ENCODE assay signal across 24 cellular contexts in genomic region chr7:39313958-39314357, GRCh38.
DNase-seq lines count a peak whose midpoint lies in the region; ATAC-seq and TF ChIP-seq lines count a peak whose summit lies in the region.
"Had no signal": no experiment of that assay in that cellular context is flagged by ENCODE, and none has a peak within 500 bp of the region (broad histone marks: within the 10 kb centered on the region; RNA-seq: fewer than 3 reads in every experiment).

No MANE protein-coding gene starts in this region.

- no peak overlapping the region for H3K9ac ChIP-seq in GM23248
- H3K9ac ChIP-seq in neuronal stem cell (ENCODE audit: low read depth, low read length, poor library complexity), result no peak overlapping the region
- H3K9ac ChIP-seq: BLaER1, KMS-11 had no signal

- H3K27ac ChIP-seq in GM23248 (no peak overlapping the region), neuronal stem cell (replicated peaks; ENCODE audit: low read length) (no peak overlapping the region), hepatocyte (no peak overlapping the region)
- H3K27ac ChIP-seq: 22Rv1, BLaER1, KMS-11, Peyer's patch, SJCRH30 had no signal

- H3K23ac ChIP-seq in neuronal stem cell (ENCODE audit: low read depth, low read length, poor library complexity), result no peak overlapping the region

- H3K4ac ChIP-seq in neuronal stem cell (ENCODE audit: low read length), result no peak overlapping the region

- peak; percentile 10 for DNase-seq in GM23248
- peak; percentile 9 for DNase-seq in epithelial cell of proximal tubule (ENCODE audit: low read depth)
- peak; percentile 34 for DNase-seq in kidney tubule cell (ENCODE audit: low spot score)
- DNase-seq in neuronal stem cell (ENCODE audit: low spot score), result no peak
- no peak for DNase-seq in hepatocyte (ENCODE audit: low spot score)
- no peak for DNase-seq in amygdala (lab: John Stamatoyannopoulos, UW)
- DNase-seq in OCI-M2 (lab: John Stamatoyannopoulos, UW; ENCODE audit: unreplicated experiment), result no peak
- DNase-seq: ACHN; CD4-positive, alpha-beta T cell; COR-L47; DMS 273 treated with DMSO at 0.1 percent for 48 hours; DMS79 treated with DMSO at 0.1 percent for 48 hours; HCEC 1CT; NCI-H1092 treated with DMSO at 0.1 percent for 48 hours; NCI-H1436 treated with DMSO at 0.1 percent for 48 hours; NCI-H1930; NCI-H69; NK-92 treated with Interleukin-12 subunit alpha and Interleukin-12 subunit beta, amount 100 ng/mL, for 24 hours; Peyer's patch; SJCRH30 had no signal

- TF ChIP-seq CTCF in epithelial cell of proximal tubule (conservative IDR thresholded peaks at IDR 0.05; ENCODE audit: low read depth, low read length) (no peak), hepatocyte (IDR thresholded peaks at IDR 0.05; ENCODE audit: poor library complexity) (no peak)

- H4K8ac ChIP-seq in neuronal stem cell (ENCODE audit: low read depth, low read length), result no peak overlapping the region

- H3F3A ChIP-seq in GM23248 (ENCODE audit: insufficient read depth), result no peaks in the 10 kb centered on the region

- H2BK12ac ChIP-seq in neuronal stem cell (ENCODE audit: low read length), result peak overlapping the region; percentile 33

- H3K79me1 ChIP-seq in neuronal stem cell (ENCODE audit: low read depth, low read length), result no peaks in the 10 kb centered on the region

- H3K36me3 ChIP-seq in GM23248 (ENCODE audit: low read depth) (no peaks in the 10 kb centered on the region), neuronal stem cell (replicated peaks in 1 of 2; ENCODE audit: control insufficient read depth in 2 of 2, insufficient read depth in 2 of 2, low read length in 2 of 2) (no peaks in the 10 kb centered on the region), hepatocyte (replicated peaks; ENCODE audit: insufficient read depth, low read depth) (no peaks in the 10 kb centered on the region)
- H3K36me3 ChIP-seq: BLaER1, Peyer's patch, SJCRH30 had no signal

- H3K79me2 ChIP-seq in GM23248 (ENCODE audit: insufficient read depth) (no peaks in the 10 kb centered on the region), hepatocyte (no peaks in the 10 kb centered on the region)

- H3K4me3 ChIP-seq in GM23248 (no peak overlapping the region), epithelial cell of proximal tubule (ENCODE audit: low read depth, low read length) (no peak overlapping the region), neuronal stem cell (ENCODE audit: low read length in 2 of 2) (no peak overlapping the region), hepatocyte (no peak overlapping the region)
- H3K4me3 ChIP-seq: BLaER1, Peyer's patch, SJCRH30 had no signal

- H2AFZ ChIP-seq in GM23248 (no peak overlapping the region), neuronal stem cell (ENCODE audit: low read length) (peak overlapping the region; percentile 44), hepatocyte (no peak overlapping the region)

- no peak overlapping the region for H2AK5ac ChIP-seq in neuronal stem cell (ENCODE audit: low read depth, low read length)

- in situ Hi-C loops in GM23248 (cut with MboI), result no loop called here

- no peak overlapping the region for H3K18ac ChIP-seq in neuronal stem cell (ENCODE audit: low read length)

- H3K4me2 ChIP-seq in GM23248 (ENCODE audit: unreplicated experiment) (no peak overlapping the region), neuronal stem cell (ENCODE audit: insufficient read depth, low read length, poor library complexity, severe bottlenecking) (no peak overlapping the region), hepatocyte (no peak overlapping the region)
- H3K4me2 ChIP-seq: BLaER1, KMS-11 had no signal

- H3K14ac ChIP-seq in neuronal stem cell (ENCODE audit: low read length), result no peak overlapping the region

- H2BK5ac ChIP-seq in neuronal stem cell (ENCODE audit: low read length), result no peak overlapping the region

- no peak overlapping the region for H2BK120ac ChIP-seq in neuronal stem cell (ENCODE audit: low read depth, low read length)

- ATAC-seq in GM21825 (IDR thresholded peaks at IDR 0.05; ENCODE audit: unreplicated experiment), result no peak

- H3K9me2 ChIP-seq in GM23248 (ENCODE audit: insufficient read depth) (no peaks in the 10 kb centered on the region), hepatocyte (replicated peaks; ENCODE audit: insufficient read depth) (no peaks in the 10 kb centered on the region)

- no peaks in the 10 kb centered on the region for H3K9me3 ChIP-seq in GM23248 (ENCODE audit: low read depth)
- H3K9me3 ChIP-seq in neuronal stem cell (replicated peaks in 1 of 2; ENCODE audit: control insufficient read depth in 2 of 2, insufficient read depth in 1 of 2, low read depth in 1 of 2, low read length in 2 of 2), result no peaks in the 10 kb centered on the region
- no peaks in the 10 kb centered on the region for H3K9me3 ChIP-seq in hepatocyte (ENCODE audit: low read depth)
- H3K9me3 ChIP-seq: BLaER1, Peyer's patch, SJCRH30 had no signal

- WGBS in GM23248 (ENCODE audit: low coverage in 1 of 2, low lambda C conversion rate in 2 of 2, missing lambda C conversion rate in 2 of 2), 2 experiments, result 7 to 8% methylated on average over 6 of the region's 6 CpGs
- no CpG with 5 or more reads among the region's 6 CpGs for WGBS in neuronal stem cell (ENCODE audit: extremely low coverage in 2 of 2, insufficient read length in 2 of 2, insufficient replicate concordance in 1 of 2), 2 donors
- 70% methylated on average over 6 of the region's 6 CpGs for WGBS in hepatocyte (ENCODE audit: low lambda C conversion rate, missing lambda C conversion rate)

- H4K20me1 ChIP-seq in GM23248 (ENCODE audit: insufficient read depth) (no peaks in the 10 kb centered on the region), hepatocyte (ENCODE audit: insufficient read depth, poor library complexity, severe bottlenecking) (no peaks in the 10 kb centered on the region)
- H4K20me1 ChIP-seq: BLaER1 had no signal

- H2BK15ac ChIP-seq in neuronal stem cell (ENCODE audit: low read length), result no peak overlapping the region

- no peak overlapping the region for H4K91ac ChIP-seq in neuronal stem cell (ENCODE audit: low read depth, low read length, poor library complexity)

- H3K27me3 ChIP-seq in GM23248 (replicated peaks; ENCODE audit: insufficient read depth) (no peaks in the 10 kb centered on the region), neuronal stem cell (ENCODE audit: control insufficient read depth in 3 of 3, insufficient read depth in 3 of 3, low read depth in 1 of 3, low read length in 3 of 3) (no peaks in the 10 kb centered on the region), hepatocyte (no peaks in the 10 kb centered on the region)
- H3K27me3 ChIP-seq: BLaER1, Peyer's patch had no signal

- H3K4me1 ChIP-seq in GM23248 (ENCODE audit: insufficient read depth) (no peaks in the 10 kb centered on the region), neuronal stem cell (ENCODE audit: control insufficient read depth in 2 of 2, insufficient read depth in 1 of 2, low read depth in 1 of 2, low read length in 2 of 2) (peaks cover 0 to 10% of the 10 kb centered on the region in 2 donors), hepatocyte (ENCODE audit: insufficient read depth) (no peaks in the 10 kb centered on the region)
- H3K4me1 ChIP-seq: BLaER1, Peyer's patch, SJCRH30 had no signal

Comparison
In these comparisons a context has a peak if more than half of its experiments do, and no peak if none do; other contexts are left out.
1. DNase-seq: peak in GM23248 (single experiment), epithelial cell of proximal tubule (single experiment) and kidney tubule cell (single experiment); none in neuronal stem cell (single experiment), hepatocyte (single experiment), amygdala (0 of 56) and OCI-M2 (single experiment).